In genomic region chr14:31953210-31953609, GRCh38 we compare ENCODE assay signal across 1 cellular context.
A peak's percentile ranks its signal among the peaks of the same experiment; 100 is the strongest.
TF ChIP-seq lines count a peak whose summit lies in the region.

No MANE protein-coding gene starts in this region.

TF ChIP-seq in HepG2, 621 proteins besides CTCF, POLR2A, EP300 and RAD21:
- 0 out of 2 replicates have a peak, but pooled peaks have one; percentile 39 for TF ChIP-seq TRIM22 (IDR thresholded peaks at IDR 0.05)
- 0 out of 2 replicates have a peak, but pooled peaks have one; percentile 18 for TF ChIP-seq SOX6 (IDR thresholded peaks at IDR 0.05)
- no peak for TF ChIP-seq SOX6 (CRISPR knock-in tag; IDR thresholded peaks at IDR 0.05)
- TF ChIP-seq PHB2 (IDR thresholded peaks at IDR 0.05; ENCODE audit: partially characterized antibody), result peak; percentile 37
- TF ChIP-seq MED1 (CRISPR knock-in tag; IDR thresholded peaks at IDR 0.05), result no peak
- TF ChIP-seq DDIT3 (CRISPR knock-in tag; IDR thresholded peaks at IDR 0.05), result no peak
- no peak for TF ChIP-seq ZNF530 (CRISPR knock-in tag; IDR thresholded peaks at IDR 0.05; ENCODE audit: low read depth)
- TF ChIP-seq PLRG1 (conservative IDR thresholded peaks at IDR 0.05), result 0 out of 2 replicates have a peak, but pooled peaks have one; percentile 30
- no peak for TF ChIP-seq ZBTB1 (CRISPR knock-in tag; IDR thresholded peaks at IDR 0.05; ENCODE audit: borderline replicate concordance)
- 0 out of 2 replicates have a peak, but pooled peaks have one; percentile 47 for TF ChIP-seq IKZF1 (IDR thresholded peaks at IDR 0.05)
- TF ChIP-seq ZNF567 (CRISPR knock-in tag; IDR thresholded peaks at IDR 0.05; ENCODE audit: borderline replicate concordance), result no peak
- no peak for TF ChIP-seq ZNF24 (IDR thresholded peaks at IDR 0.05)
- 0 out of 2 replicates have a peak, but pooled peaks have one; percentile 27 for TF ChIP-seq LCORL (IDR thresholded peaks at IDR 0.05)
- no peak for TF ChIP-seq LCORL (CRISPR knock-in tag; IDR thresholded peaks at IDR 0.05)
